21 cellular contexts compared by ENCODE assay signal in the genomic region with DNA sequence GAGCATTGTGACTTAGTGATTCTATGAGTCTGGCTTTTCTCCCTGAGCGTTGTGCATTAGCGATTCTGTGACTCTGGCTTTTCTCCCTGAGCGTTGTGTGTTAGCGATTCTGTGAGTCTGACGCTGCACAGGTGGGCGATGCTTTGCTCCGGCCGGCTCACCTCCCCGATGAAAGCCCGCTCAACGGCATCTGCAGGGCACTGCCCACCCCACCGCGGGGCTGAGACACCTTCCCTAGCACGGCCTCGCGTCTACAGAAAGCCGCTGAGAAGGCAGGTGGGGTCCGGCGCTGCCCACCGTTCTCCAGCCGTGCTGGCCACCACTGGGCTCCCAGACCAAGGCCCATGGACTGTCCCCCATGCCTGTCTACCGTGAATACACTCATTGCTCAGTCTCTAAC.
"Had no signal": no experiment of that assay in that cellular context is flagged by ENCODE, and none has a peak within 500 bp of the region (broad histone marks: within the 10 kb centered on the region; RNA-seq: fewer than 3 reads in every experiment).

No MANE protein-coding gene starts in this region.

- H3K4me3 ChIP-seq: ascending aorta, gastroesophageal sphincter, lung, neural progenitor cell, testis, transverse colon, uterus had no signal

- H3K9me3 ChIP-seq: ascending aorta, gastroesophageal sphincter, testis, transverse colon, uterus had no signal

- H3K27ac ChIP-seq: ascending aorta, gastroesophageal sphincter, neural progenitor cell, testis, transverse colon, uterus had no signal

- H3K4me2 ChIP-seq: neural progenitor cell had no signal

- H2AFZ ChIP-seq: neural progenitor cell had no signal

- H3K36me3 ChIP-seq: ascending aorta, gastroesophageal sphincter, neural progenitor cell, transverse colon, uterus had no signal

- DNase-seq: activated CD4-positive, alpha-beta memory T cell treated with anti-CD3 and anti-CD28 coated beads, Interleukin-2, amount 10 ng/mL, durations not matched to agents 7 days and 5 days; activated CD4-positive, alpha-beta T cell treated with anti-CD3 and anti-CD28 coated beads, Interleukin-2, amount 10 ng/mL, durations not matched to agents 24 days and 14 days; activated CD4-positive, CD25-positive, alpha-beta regulatory T cell; activated T-cell treated with anti-CD3 and anti-CD28 coated beads, Interleukin-2, amount 50 U/mL, for 48 hours; caudate nucleus; head of caudate nucleus; hippocampal formation; left colon; mesendoderm; natural killer cell; retina; stimulated activated naive CD4-positive, alpha-beta T cell treated with Interleukin-2 at 50 U/mL for 16 hours; testis; transverse colon; uterus had no signal

- FAIRE-seq: endothelial cell of umbilical vein, keratinocyte had no signal

- H3K27me3 ChIP-seq: ascending aorta, testis had no signal

- ATAC-seq: gastroesophageal sphincter, left colon, natural killer cell had no signal

- H3K9ac ChIP-seq: neural progenitor cell had no signal

- H3K4me1 ChIP-seq: ascending aorta, gastroesophageal sphincter, transverse colon, uterus had no signal
